In genomic region chr6:169776379-169776778, GRCh38 we compare ENCODE assay signal across 14 cellular contexts.
"Had no signal": no experiment of that assay in that cellular context is flagged by ENCODE, and none has a peak within 500 bp of the region (broad histone marks: within the 10 kb centered on the region; RNA-seq: fewer than 3 reads in every experiment).

No MANE protein-coding gene starts in this region.

- H3K9me3 ChIP-seq: mucosa of descending colon, sigmoid colon, uterus had no signal

- H3K27ac ChIP-seq: foreskin keratinocyte, sigmoid colon, skin epidermis, uterus had no signal

- H3K27ac Mint-ChIP-seq: immature natural killer cell; naive thymus-derived CD8-positive, alpha-beta T cell; type B pancreatic cell had no signal

- H3K4me1 ChIP-seq: foreskin keratinocyte, sigmoid colon, uterus had no signal

- ATAC-seq: foreskin keratinocyte; left colon; mucosa of descending colon; naive thymus-derived CD8-positive, alpha-beta T cell had no signal

- H3K4me3 Mint-ChIP-seq: immature natural killer cell; naive thymus-derived CD8-positive, alpha-beta T cell; type B pancreatic cell had no signal

- H3K27me3 ChIP-seq: foreskin keratinocyte, sigmoid colon, uterus had no signal

- H3K4me1 Mint-ChIP-seq: naive thymus-derived CD8-positive, alpha-beta T cell had no signal

- H3K9me3 Mint-ChIP-seq: immature natural killer cell, type B pancreatic cell had no signal

- H3K27me3 Mint-ChIP-seq: naive thymus-derived CD8-positive, alpha-beta T cell; type B pancreatic cell had no signal

- DNase-seq: effector memory CD4-positive, alpha-beta T cell; foreskin keratinocyte; immature natural killer cell; left colon; mammary epithelial cell; mucosa of descending colon; naive thymus-derived CD8-positive, alpha-beta T cell; posterior cingulate gyrus; sigmoid colon; stimulated activated CD4-positive, alpha-beta T cell treated with anti-CD3 and anti-CD28 coated beads, Interleukin-2, amount 100 ng/mL, for 24 hours; stimulated activated naive CD4-positive, alpha-beta T cell treated with Interleukin-2 at 50 U/mL for 16 hours; uterus had no signal

- H3K4me3 ChIP-seq: mucosa of descending colon, sigmoid colon, skin epidermis, uterus had no signal

- H3K36me3 ChIP-seq: uterus had no signal
